ENCODE assay signal across 13 cellular contexts in genomic region chr1:38476111-38476783, GRCh38.
DNase-seq lines count a peak whose midpoint lies in the region; ATAC-seq and TF ChIP-seq lines count a peak whose summit lies in the region.
"Had no signal": no experiment of that assay in that cellular context is flagged by ENCODE, and none has a peak within 500 bp of the region (broad histone marks: within the 10 kb centered on the region; RNA-seq: fewer than 3 reads in every experiment).

No MANE protein-coding gene starts in this region.

- TF ChIP-seq CTCF in H9 (conservative IDR thresholded peaks at IDR 0.05) (no peak), endothelial cell (IDR thresholded peaks at IDR 0.05; ENCODE audit: unreplicated experiment) (no peak), nephron (IDR thresholded peaks at IDR 0.05; ENCODE audit: unreplicated experiment in 3 of 3) (no peak)

- H4K20me1 ChIP-seq in H9 (ENCODE audit: control insufficient read depth, insufficient read depth, insufficient read length), result no peaks in the 10 kb centered on the region

- no peak overlapping the region for H2BK15ac ChIP-seq in H9 (ENCODE audit: low read depth, low read length)

- H3K18ac ChIP-seq in H9 (ENCODE audit: insufficient read length, low read depth, low read length), result peak overlapping the region; percentile 56

- H3K27ac Mint-ChIP-seq in H9 (peak overlapping the region; percentile 46 to 96 (median 81); a peak in 4 of 7 replicates), endothelial cell (ENCODE audit: unreplicated experiment) (no peak overlapping the region), nephron (peak overlapping the region; percentile 24 to 82 (median 61))

- H2BK120ac ChIP-seq in H9 (ENCODE audit: low read depth, low read length, poor library complexity, severe bottlenecking), result no peak overlapping the region

- H4K5ac ChIP-seq in H9 (ENCODE audit: insufficient read length, low read depth, low read length), result no peak overlapping the region

- no peak overlapping the region for H3K4ac ChIP-seq in H9 (ENCODE audit: low read depth, low read length)

- no peak for ATAC-seq in GM18870 (IDR thresholded peaks at IDR 0.05; ENCODE audit: unreplicated experiment)

- H3K23ac ChIP-seq in H9 (ENCODE audit: insufficient read length, low read depth, low read length), result no peak overlapping the region

- H3K4me1 Mint-ChIP-seq in H9 (peaks cover 26 to 29% of the 10 kb centered on the region in 2 experiments), endothelial cell (ENCODE audit: unreplicated experiment) (peaks cover 8% of the 10 kb centered on the region), nephron (peaks cover 32% of the 10 kb centered on the region)

- H3K4me3 Mint-ChIP-seq in H9 (peak overlapping the region; percentile 64 to 77), endothelial cell (ENCODE audit: unreplicated experiment) (peak overlapping the region; percentile 85), nephron (peak overlapping the region; percentile 76 to 87 (median 81))

- peak overlapping the region; percentile 34 for H2AFZ ChIP-seq in H9 (ENCODE audit: low read length)

- H4K8ac ChIP-seq in H9 (replicated peaks; ENCODE audit: insufficient read length, low read depth, low read length), result no peak overlapping the region

- H3K56ac ChIP-seq in H9 (ENCODE audit: insufficient read length, low read depth, low read length), result no peak overlapping the region

- no peak overlapping the region for H2BK20ac ChIP-seq in H9 (ENCODE audit: low read depth, low read length, poor library complexity, severe bottlenecking)

- peak overlapping the region; percentile 82 for H3K4me2 ChIP-seq in H9 (ENCODE audit: insufficient read depth, insufficient read length, low read length)

- H3K9ac ChIP-seq in H9 (ENCODE audit: extremely low read depth, insufficient read length, low read length), result peak overlapping the region; percentile 57

- H3K4me1 ChIP-seq in H9 (ENCODE audit: insufficient read depth, low read length), result peaks cover 8% of the 10 kb centered on the region; the same call in 1 of the 2 replicates

- H3K14ac ChIP-seq in H9 (ENCODE audit: insufficient read depth, low read length), result peak overlapping the region; percentile 67; the same call in 1 of the 2 replicates

- no peak overlapping the region for H2BK12ac ChIP-seq in H9 (ENCODE audit: insufficient read length, low read depth, low read length)

- H2BK5ac ChIP-seq in H9 (ENCODE audit: insufficient read length, low read length), result no peak overlapping the region

- H3K9me3 Mint-ChIP-seq in H9 (peaks cover 17 to 19% of the 10 kb centered on the region in 2 experiments), endothelial cell (ENCODE audit: unreplicated experiment) (no peaks in the 10 kb centered on the region), nephron (peaks cover 20% of the 10 kb centered on the region)

- no peaks in the 10 kb centered on the region for H3K9me3 ChIP-seq in H9 (ENCODE audit: control insufficient read depth, low read depth, low read length)
- H3K9me3 ChIP-seq: transverse colon had no signal

- H2AK5ac ChIP-seq in H9 (ENCODE audit: insufficient read length, low read length), result no peak overlapping the region

- no CpG with 5 or more reads among the region's 46 CpGs for WGBS in H9 (ENCODE audit: extremely low coverage, insufficient read length, low lambda C conversion rate)

- H3K36me3 Mint-ChIP-seq in H9 (ENCODE audit: insufficient read depth in 1 of 3, low read depth in 3 of 3), result peaks cover 10 to 20% (median 14%) of the 10 kb centered on the region in 3 experiments
- no peaks in the 10 kb centered on the region for H3K36me3 Mint-ChIP-seq in endothelial cell (ENCODE audit: low read depth, unreplicated experiment)
- peaks cover 5% of the 10 kb centered on the region for H3K36me3 Mint-ChIP-seq in nephron (ENCODE audit: low read depth)
- H3K36me3 Mint-ChIP-seq: CD4-positive, CD25-positive, alpha-beta regulatory T cell had no signal

- no peak overlapping the region for H4K91ac ChIP-seq in H9 (ENCODE audit: insufficient read length, low read depth, low read length)

- no peak overlapping the region for H3T11ph ChIP-seq in H9 (ENCODE audit: low read length)

- H3K79me1 ChIP-seq in H9 (ENCODE audit: insufficient read depth, low read depth, low read length, poor library complexity, severe bottlenecking), result no peaks in the 10 kb centered on the region

- DNase-seq in DMS 273 (lab: John Stamatoyannopoulos, UW; ENCODE audit: unreplicated experiment) (peak; percentile 100), H9 (peak; percentile 44), endothelial cell (ENCODE audit: low spot score) (peak; percentile 41), NCI-H69 (lab: John Stamatoyannopoulos, UW) (no peak), NCI-H2029 (lab: John Stamatoyannopoulos, UW) (no peak), T1000 (lab: John Stamatoyannopoulos, UW) (no peak)
- DNase-seq: activated CD8-positive, alpha-beta memory T cell treated with anti-CD3 and anti-CD28 coated beads, Interleukin-2, amount 50 U/mL, for 4 hours; CD4-positive, CD25-positive, alpha-beta regulatory T cell; dermis blood vessel endothelial cell; stimulated activated CD4-positive, alpha-beta T cell treated with anti-CD3 and anti-CD28 coated beads, Interleukin-1b, Interleukin-23, amount 100 ng/mL, for 48 hours; transverse colon had no signal

- H3K27me3 Mint-ChIP-seq in H9 (ENCODE audit: low read depth) (peaks cover 36% of the 10 kb centered on the region), endothelial cell (ENCODE audit: unreplicated experiment) (peaks cover 2% of the 10 kb centered on the region), nephron (ENCODE audit: low read depth) (peaks cover 50% of the 10 kb centered on the region)

- peaks cover 8% of the 10 kb centered on the region for H3K23me2 ChIP-seq in H9 (ENCODE audit: insufficient read length, low read depth, low read length, poor library complexity, severe bottlenecking)

- no peaks in the 10 kb centered on the region for H3K27me3 ChIP-seq in H9 (ENCODE audit: insufficient read depth, low read length)

- H3K79me2 ChIP-seq in H9 (ENCODE audit: insufficient read depth, low read length), result no peaks in the 10 kb centered on the region

- H3K27ac ChIP-seq in H9 (ENCODE audit: insufficient read length, low read depth, low read length), result peak overlapping the region; percentile 41

Comparison
In these comparisons a context has a peak if more than half of its experiments do, and no peak if none do; other contexts are left out.
1. DNase-seq: peak in DMS 273 (single experiment), H9 (single experiment) and endothelial cell (single experiment); none in NCI-H69 (single experiment), NCI-H2029 (single experiment) and T1000 (single experiment).
2. Peak in every context shown above with its lines, with median percentiles within 50 percentile points of each other: H3K4me3 Mint-ChIP-seq.